17 cellular contexts compared by ENCODE assay signal in the genomic region with DNA sequence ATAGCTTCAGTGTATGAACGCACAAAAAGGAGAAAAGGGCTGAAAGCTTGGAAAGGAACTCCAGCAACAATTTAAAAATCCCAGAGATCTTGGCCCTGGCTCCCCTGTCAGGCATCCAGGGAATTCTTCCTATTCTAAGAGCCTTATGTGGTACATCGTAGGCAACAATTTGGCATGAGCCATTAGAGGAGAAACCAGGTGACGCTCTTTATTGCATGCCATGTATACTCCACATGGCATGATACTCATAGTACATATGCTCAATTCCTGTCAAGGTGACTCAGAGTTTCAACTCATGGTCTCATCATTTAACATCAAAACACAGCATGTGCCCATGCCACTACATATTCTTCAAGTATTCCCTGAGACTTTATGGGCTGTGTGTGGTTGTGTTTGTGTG.
DNase-seq lines count a peak whose midpoint lies in the region; ATAC-seq, FAIRE-seq and TF ChIP-seq lines count a peak whose summit lies in the region.
"Had no signal": no experiment of that assay in that cellular context is flagged by ENCODE, and none has a peak within 500 bp of the region (broad histone marks: within the 10 kb centered on the region; RNA-seq: fewer than 3 reads in every experiment).

No MANE protein-coding gene starts in this region.

- TF ChIP-seq CTCF in brain microvascular endothelial cell (IDR thresholded peaks at IDR 0.05; ENCODE audit: low read depth, low read length, missing control alignments) (no peak), keratinocyte (optimal IDR thresholded peaks at IDR 0.05 in 1 of 3, IDR thresholded peaks at IDR 0.05 in 1 of 3, conservative IDR thresholded peaks at IDR 0.05 in 1 of 3; ENCODE audit: extremely low read depth in 1 of 3, insufficient read depth in 2 of 3, low read length in 3 of 3) (no peak)

- H3K4me3 ChIP-seq in brain microvascular endothelial cell (ENCODE audit: low read depth, low read length) (peak overlapping the region; percentile 18), keratinocyte (ENCODE audit: control insufficient read depth in 2 of 3, extremely low read depth in 1 of 3, insufficient read depth in 2 of 3, low read depth in 1 of 3, low read length in 3 of 3) (no peak overlapping the region), rectal smooth muscle tissue (ENCODE audit: low read length) (peak overlapping the region; percentile 32)
- H3K4me3 ChIP-seq: hepatocyte had no signal

- H3K79me2 ChIP-seq in keratinocyte (ENCODE audit: control insufficient read depth, insufficient read depth, low read length), result no peaks in the 10 kb centered on the region
- H3K79me2 ChIP-seq: hepatocyte had no signal

- no peak for DNase-seq in brain microvascular endothelial cell
- DNase-seq in keratinocyte (ENCODE audit: low read depth, low spot score), result no peak
- no peak for DNase-seq in SW 1271 (lab: John Stamatoyannopoulos, UW)
- DNase-seq in stimulated activated CD4-positive, alpha-beta T cell treated with anti-CD3 and anti-CD28 coated beads, Interleukin-4, amount 100 ng/mL, for 4 hours, result no peak
- no peak for DNase-seq in Kasumi-1 (lab: John Stamatoyannopoulos, UW)
- DNase-seq: activated CD4-positive, alpha-beta T cell treated with anti-CD3 and anti-CD28 coated beads, Interleukin-2, amount 50 U/mL, for 4 hours; NCI-H1105 treated with DMSO at 0.1 percent for 48 hours; NCI-H524 treated with DMSO at 0.1 percent for 48 hours; SHP77 treated with DMSO at 0.1 percent for 48 hours; thyroid gland had no signal

- H3K9ac ChIP-seq in keratinocyte (ENCODE audit: control insufficient read depth, extremely low read depth, insufficient read depth, low read length), result no peak overlapping the region
- H3K9ac ChIP-seq in rectal smooth muscle tissue (ENCODE audit: low read length), result no peak overlapping the region

- H3K36me3 ChIP-seq in brain microvascular endothelial cell (replicated peaks), result no peaks in the 10 kb centered on the region
- no peaks in the 10 kb centered on the region for H3K36me3 ChIP-seq in keratinocyte (ENCODE audit: control insufficient read depth in 2 of 2, extremely low read depth in 1 of 2, insufficient read depth in 2 of 2, low read length in 2 of 2)
- no peaks in the 10 kb centered on the region for H3K36me3 ChIP-seq in rectal smooth muscle tissue (ENCODE audit: control insufficient read depth, insufficient read depth, low read length)
- H3K36me3 ChIP-seq: thyroid gland had no signal

- in situ Hi-C loops in brain microvascular endothelial cell (cut with HindIII; ENCODE audit: low pct_ligation_motif_present, low sequenced_read_pairs), result no loop called here

- H3K4me1 ChIP-seq in keratinocyte (ENCODE audit: control insufficient read depth, extremely low read depth, insufficient read depth, low read length) (no peaks in the 10 kb centered on the region), rectal smooth muscle tissue (ENCODE audit: control insufficient read depth, insufficient read depth, low read length) (no peaks in the 10 kb centered on the region)

- dilution Hi-C loops in keratinocyte (cut with MboI; ENCODE audit: extremely low pct_ligation_motif_present, low sequenced_read_pairs), result no loop called here

- peak; percentile 22 for ATAC-seq in HG03097 (IDR thresholded peaks at IDR 0.05; ENCODE audit: low FRiP score, unreplicated experiment)
- ATAC-seq in HG02870 (IDR thresholded peaks at IDR 0.05; ENCODE audit: unreplicated experiment), result no peak

- peak overlapping the region; percentile 53 for H3K4me2 ChIP-seq in keratinocyte (ENCODE audit: control insufficient read depth, extremely low read depth, insufficient read depth, low read depth, low read length)
- H3K4me2 ChIP-seq: hepatocyte had no signal

- H2AFZ ChIP-seq in keratinocyte (ENCODE audit: control insufficient read depth, low read length), result no peak overlapping the region
- H2AFZ ChIP-seq: hepatocyte had no signal

- no peaks in the 10 kb centered on the region for H4K20me1 ChIP-seq in keratinocyte (ENCODE audit: control insufficient read depth, extremely low read depth, insufficient read depth, low read length)

- no peaks in the 10 kb centered on the region for H3K9me1 ChIP-seq in keratinocyte (ENCODE audit: control insufficient read depth, extremely low read depth, insufficient read depth, low read length)

- no peaks in the 10 kb centered on the region for H3K27me3 ChIP-seq in brain microvascular endothelial cell (replicated peaks)
- H3K27me3 ChIP-seq in keratinocyte (ENCODE audit: control insufficient read depth, extremely low read depth, insufficient read depth, low read length), result no peaks in the 10 kb centered on the region
- H3K27me3 ChIP-seq in rectal smooth muscle tissue (ENCODE audit: control insufficient read depth, insufficient read depth, low read length), result no peaks in the 10 kb centered on the region
- H3K27me3 ChIP-seq: hepatocyte, thyroid gland had no signal

- no peak overlapping the region for H3K27ac ChIP-seq in brain microvascular endothelial cell
- H3K27ac ChIP-seq in keratinocyte (ENCODE audit: control insufficient read depth, insufficient read depth, low read length), result no peak overlapping the region
- no peak overlapping the region for H3K27ac ChIP-seq in rectal smooth muscle tissue (ENCODE audit: low read depth, low read length)
- H3K27ac ChIP-seq: hepatocyte, VCaP had no signal

- peaks cover 3% of the 10 kb centered on the region for H3K9me3 ChIP-seq in keratinocyte (ENCODE audit: control insufficient read depth, low read depth, low read length)
- H3K9me3 ChIP-seq: thyroid gland had no signal

- FAIRE-seq in keratinocyte (lab: Jason Lieb, UNC), result no peak
- FAIRE-seq: GM18507, islet of Langerhans had no signal

Comparison
In these comparisons a context has a peak if more than half of its experiments do, and no peak if none do; other contexts are left out.
1. H3K4me3 ChIP-seq: peak in brain microvascular endothelial cell (single experiment) and rectal smooth muscle tissue (single experiment); none in keratinocyte (0 of 3).